20 cellular contexts compared by ENCODE assay signal in the genomic region with DNA sequence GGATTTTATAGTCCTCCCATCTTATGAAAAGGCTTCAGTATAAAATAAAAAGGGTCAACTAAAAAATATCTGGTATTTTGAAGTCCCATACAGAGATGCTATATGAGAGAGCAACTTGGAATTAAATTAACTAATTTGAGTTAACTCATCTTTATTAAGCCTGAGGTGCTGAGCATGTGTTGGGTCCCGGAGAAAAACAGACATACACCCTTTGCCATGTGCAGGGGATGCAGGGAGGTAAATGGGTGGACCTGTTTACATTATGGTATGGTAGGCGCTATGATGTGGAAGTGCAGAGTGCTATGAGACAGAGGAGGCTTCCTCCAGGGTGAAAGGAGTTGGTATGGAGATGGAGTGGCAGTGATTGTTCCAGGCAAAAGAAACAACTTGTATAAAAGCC.
"Had no signal": no experiment of that assay in that cellular context is flagged by ENCODE, and none has a peak within 500 bp of the region (broad histone marks: within the 10 kb centered on the region; RNA-seq: fewer than 3 reads in every experiment).

No MANE protein-coding gene starts in this region.

- H3K27me3 Mint-ChIP-seq: activated B cell treated with CpG ODN at 0.5 μM for 24 hours; activated CD4-positive, alpha-beta memory T cell treated with anti-CD3 and anti-CD28 coated beads for 36 hours; activated CD4-positive, alpha-beta T cell treated with anti-CD3 and anti-CD28 coated beads for 36 hours; T-helper 17 cell had no signal

- H3K36me3 ChIP-seq: right lobe of liver, upper lobe of left lung had no signal

- H3K9me3 Mint-ChIP-seq: activated B cell treated with CpG ODN at 0.5 μM for 24 hours; activated CD4-positive, alpha-beta memory T cell treated with anti-CD3 and anti-CD28 coated beads for 36 hours; neural crest cell had no signal

- H3K4me3 ChIP-seq: right lobe of liver, skin epidermis, upper lobe of left lung had no signal

- H3K27ac Mint-ChIP-seq: activated B cell treated with CpG ODN at 0.5 μM for 24 hours; activated CD4-positive, alpha-beta memory T cell treated with anti-CD3 and anti-CD28 coated beads for 36 hours; T-helper 17 cell had no signal

- H3K4me3 Mint-ChIP-seq: activated B cell treated with CpG ODN at 0.5 μM for 24 hours; activated CD4-positive, alpha-beta memory T cell treated with anti-CD3 and anti-CD28 coated beads for 36 hours; activated CD4-positive, alpha-beta T cell treated with anti-CD3 and anti-CD28 coated beads for 36 hours; neural crest cell; T-helper 17 cell had no signal

- H3K9me3 ChIP-seq: right lobe of liver, upper lobe of left lung had no signal

- DNase-seq: activated B cell treated with CpG ODN at 0.5 μM for 24 hours; activated CD4-positive, alpha-beta memory T cell treated with anti-CD3 and anti-CD28 coated beads for 36 hours; activated CD4-positive, alpha-beta T cell treated with anti-CD3 and anti-CD28 coated beads for 36 hours; activated naive CD4-positive, alpha-beta T cell treated with Interleukin-2 at 50 U/mL for 16 hours; activated T-cell treated with anti-CD3 and anti-CD28 coated beads, Interleukin-2, amount 50 U/mL, for 48 hours; aorta; central memory CD4-positive, alpha-beta T cell; dermis blood vessel endothelial cell; effector CD8-positive, alpha-beta T cell; glutamatergic neuron; hypothalamus; left ventricle myocardium superior; occipital lobe; posterior cingulate gyrus; right lobe of liver; stimulated activated CD4-positive, alpha-beta T cell treated with anti-CD3 and anti-CD28 coated beads, Interleukin-1b, Interleukin-23, amount 100 ng/mL, for 48 hours; T-helper 17 cell; upper lobe of left lung had no signal

- ATAC-seq: activated CD4-positive, alpha-beta T cell treated with anti-CD3 and anti-CD28 coated beads for 36 hours; left ventricle myocardium superior; right lobe of liver; T-helper 17 cell had no signal

- H3K27ac ChIP-seq: right lobe of liver, upper lobe of left lung had no signal
